Comparison of ENCODE assay signal across 18 cellular contexts in the genomic region with DNA sequence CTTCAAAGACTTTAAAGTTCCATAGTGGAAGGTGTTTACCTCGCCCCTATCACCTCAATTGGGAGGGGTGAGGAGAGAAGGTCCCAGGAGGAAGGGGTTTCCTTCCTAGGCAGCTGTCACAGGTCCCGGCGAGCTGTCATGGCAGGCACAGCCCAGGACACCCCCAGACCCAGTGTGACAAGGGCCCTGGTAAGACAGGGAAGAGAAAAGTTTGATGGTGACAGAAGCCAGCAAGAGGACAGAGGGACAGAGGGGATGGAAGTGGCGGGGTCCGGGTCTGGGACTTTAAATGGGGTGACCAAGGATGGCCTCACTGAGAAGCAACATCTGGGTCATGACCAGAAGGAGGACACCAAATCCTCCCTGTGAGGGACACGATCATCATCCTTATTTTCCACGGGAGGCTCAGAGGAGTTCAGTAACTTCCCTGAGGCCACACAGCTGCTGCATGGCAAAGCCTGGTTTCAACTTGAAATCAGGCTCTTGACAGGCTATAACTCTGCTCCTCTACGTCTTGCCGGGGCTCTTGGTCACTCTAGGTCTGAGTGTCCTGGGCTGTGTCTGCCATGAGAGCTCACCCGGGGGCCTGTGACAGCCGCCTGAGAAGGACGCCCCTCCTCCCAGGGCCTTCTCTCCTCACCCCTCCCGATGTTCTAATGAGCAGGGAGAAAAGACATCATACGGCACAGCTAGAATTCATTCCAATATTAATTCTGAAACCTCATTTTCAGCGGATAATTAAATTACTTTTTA.
DNase-seq lines count a peak whose midpoint lies in the region; ATAC-seq, FAIRE-seq and TF ChIP-seq lines count a peak whose summit lies in the region.
"Had no signal": no experiment of that assay in that cellular context is flagged by ENCODE, and none has a peak within 500 bp of the region (broad histone marks: within the 10 kb centered on the region; RNA-seq: fewer than 3 reads in every experiment).

No MANE protein-coding gene starts in this region.

- H3K9me3 ChIP-seq in A549 (peaks cover 9% of the 10 kb centered on the region; the same call in 2 of the 3 replicates), BLaER1 (no peaks in the 10 kb centered on the region), K562 (replicated peaks; ENCODE audit: control insufficient read depth, insufficient read depth, low read depth, low read length) (no peaks in the 10 kb centered on the region), osteoblast (ENCODE audit: low read depth, low read length) (no peaks in the 10 kb centered on the region)

- H3K4me3 ChIP-seq in A549, result no peak overlapping the region
- H3K4me3 ChIP-seq in BLaER1, result no peak overlapping the region
- no peak overlapping the region for H3K4me3 ChIP-seq in K562
- no peak overlapping the region for H3K4me3 ChIP-seq in osteoblast (ENCODE audit: insufficient read depth, low read length)
- H3K4me3 ChIP-seq: SJCRH30 had no signal

- POLR2A ChIA-PET in A549 (lab: Yijun Ruan, JAX), result no interaction called here
- POLR2A ChIA-PET in K562 (lab: Yijun Ruan, JAX), result no interaction called here

- TF ChIP-seq POLR2A in A549 (IDR thresholded peaks at IDR 0.05; ENCODE audit: low read length) (no peak), K562 (conservative IDR thresholded peaks at IDR 0.05) (no peak)

- FAIRE-seq in A549 (lab: Jason Lieb, UNC) (no peak), K562 (lab: Jason Lieb, UNC) (no peak)

- CTCF ChIA-PET in A549 (lab: Yijun Ruan, JAX), result interaction anchor here (0.9 to 1.2 kb wide), 2 partner anchors 15 kb away, joined by 4 to 6 read pairs; no protein-coding TSS in a partner anchor
- CTCF ChIA-PET in K562 (lab: Yijun Ruan, JAX; ENCODE audit: low intra/inter-chr PET ratio), result no interaction called here

- H3K9ac ChIP-seq in BLaER1 (no peak overlapping the region), K562 (ENCODE audit: insufficient read depth in 1 of 2, low read depth in 2 of 2, low read length in 2 of 2) (no peak overlapping the region)

- H2AFZ ChIP-seq in K562 (ENCODE audit: low read depth, low read length) (no peak overlapping the region), osteoblast (ENCODE audit: low read length) (no peak overlapping the region)

- H3K4me2 ChIP-seq in A549 (no peak overlapping the region), BLaER1 (peak overlapping the region; percentile 40), K562 (ENCODE audit: insufficient read depth, low read length) (no peak overlapping the region), osteoblast (ENCODE audit: insufficient read depth, low read length) (no peak overlapping the region)

- no peak for DNase-seq in A549 (ENCODE audit: low read depth in 1 of 2, low spot score in 1 of 2)
- no peak for DNase-seq in K562 (ENCODE audit: extremely low read depth in 1 of 4, low spot score in 3 of 4)
- peak; percentile 28 for DNase-seq in posterior vena cava (ENCODE audit: low spot score)
- no peak for DNase-seq in osteoblast (ENCODE audit: insufficient read length, low spot score, missing footprints)
- no peak for DNase-seq in stimulated activated CD8-positive, alpha-beta memory T cell treated with anti-CD3 and anti-CD28 coated beads, Interleukin-4, amount 100 ng/mL, for 48 hours
- DNase-seq in NCI-H2171 treated with DMSO at 0.1 percent for 48 hours (lab: John Stamatoyannopoulos, UW), result no peak
- DNase-seq: Calu3; CD4-positive, alpha-beta memory T cell; DMS79; H9; IMR-90; NCI-H187; NCI-H446; NCI-H748 treated with DMSO at 0.1 percent for 48 hours; OCI-M1 had no signal

- no TSS peak for BruUV-seq in K562 (replicated peaks; lab: Mats Ljungman, UMichigan)

- H4K20me1 ChIP-seq in BLaER1 (no peaks in the 10 kb centered on the region), K562 (replicated peaks; ENCODE audit: control insufficient read depth, insufficient read depth, low read length) (no peaks in the 10 kb centered on the region; the same call in 1 of the 2 replicates), osteoblast (ENCODE audit: insufficient read depth, low read length) (no peaks in the 10 kb centered on the region)

- 33% methylated on average over 15 of the region's 15 CpGs for WGBS in A549 (ENCODE audit: missing lambda C conversion rate)
- WGBS in K562 (ENCODE audit: insufficient coverage, low coverage, missing lambda C conversion rate), result 1% methylated on average over 15 of the region's 15 CpGs

- ATAC-seq in A549, result no peak
- ATAC-seq in K562, result no peak

- intact Hi-C loops in K562 (cut with micrococcal nuclease), result no loop called here
- intact Hi-C loops in posterior vena cava (cut with DNase I), result no loop called here

- H3K9me1 ChIP-seq in K562 (ENCODE audit: control insufficient read depth, insufficient read depth, low read length), result no peaks in the 10 kb centered on the region

- no peaks in the 10 kb centered on the region for H3K27me3 ChIP-seq in BLaER1
- H3K27me3 ChIP-seq in K562 (ENCODE audit: control insufficient read depth in 2 of 2, insufficient read depth in 2 of 2, low read length in 2 of 2), result peaks cover 8 to 53% of the 10 kb centered on the region in 2 experiments; a peak in 4 of 5 replicates
- H3K27me3 ChIP-seq in osteoblast (ENCODE audit: insufficient read depth, low read length), result peaks cover 16% of the 10 kb centered on the region
- H3K27me3 ChIP-seq: SJCRH30 had no signal

- no peak for TF ChIP-seq CTCF in A549 (IDR thresholded peaks at IDR 0.05)
- TF ChIP-seq CTCF in K562 (IDR thresholded peaks at IDR 0.05 in 2 of 3, conservative IDR thresholded peaks at IDR 0.05 in 1 of 3; ENCODE audit: insufficient read depth in 2 of 3, low read depth in 1 of 3, low read length in 3 of 3), result no peak
- TF ChIP-seq CTCF in osteoblast (IDR thresholded peaks at IDR 0.05; ENCODE audit: extremely low read depth, low read depth, low read length), result no peak

- in situ Hi-C loops in K562 (cut with MboI), result no loop called here

- no peaks in the 10 kb centered on the region for H3K4me1 ChIP-seq in A549
- peaks cover 53% of the 10 kb centered on the region for H3K4me1 ChIP-seq in BLaER1
- H3K4me1 ChIP-seq in K562 (replicated peaks in 1 of 2; ENCODE audit: control insufficient read depth in 2 of 2, insufficient read depth in 2 of 2, low read length in 2 of 2), result no peaks in the 10 kb centered on the region
- no peaks in the 10 kb centered on the region for H3K4me1 ChIP-seq in osteoblast (ENCODE audit: insufficient read depth, low read length)

- TF ChIP-seq EP300 in A549 (IDR thresholded peaks at IDR 0.05), result no peak
- TF ChIP-seq EP300 in K562 (IDR thresholded peaks at IDR 0.05; ENCODE audit: low read length), result no peak

- no peaks in the 10 kb centered on the region for H3K79me2 ChIP-seq in K562 (ENCODE audit: control insufficient read depth, insufficient read depth, low read length)
- no peaks in the 10 kb centered on the region for H3K79me2 ChIP-seq in osteoblast (ENCODE audit: insufficient read depth, low read length)

- H3K36me3 ChIP-seq in BLaER1, result no peaks in the 10 kb centered on the region
- no peaks in the 10 kb centered on the region for H3K36me3 ChIP-seq in K562 (ENCODE audit: control insufficient read depth, insufficient read depth, low read length)
- H3K36me3 ChIP-seq in osteoblast (ENCODE audit: insufficient read depth, low read length), result no peaks in the 10 kb centered on the region
- H3K36me3 ChIP-seq: SJCRH30 had no signal

- no peak for TF ChIP-seq RAD21 in A549 (conservative IDR thresholded peaks at IDR 0.05 in 1 of 2, IDR thresholded peaks at IDR 0.05 in 1 of 2)
- no peak for TF ChIP-seq RAD21 in K562 (CRISPR knock-in tag; conservative IDR thresholded peaks at IDR 0.05 in 1 of 2, IDR thresholded peaks at IDR 0.05 in 1 of 2)

- no peak overlapping the region for H3K27ac ChIP-seq in A549
- H3K27ac ChIP-seq in BLaER1, result no peak overlapping the region
- H3K27ac ChIP-seq in K562 (ENCODE audit: extremely low read depth, low read depth, low read length), result no peak overlapping the region
- no peak overlapping the region for H3K27ac ChIP-seq in osteoblast (ENCODE audit: low read depth, low read length)
- H3K27ac ChIP-seq: RWPE1, SJCRH30 had no signal

TF ChIP-seq in A549, 52 proteins besides CTCF, POLR2A, EP300 and RAD21:
- TF ChIP-seq HOXB13 (CRISPR knock-in tag; IDR thresholded peaks at IDR 0.05; ENCODE audit: low read depth) (no peak), EHMT2 (IDR thresholded peaks at IDR 0.05; ENCODE audit: low read depth) (no peak), HOXA7 (CRISPR knock-in tag; IDR thresholded peaks at IDR 0.05) (no peak), ZFP36 (IDR thresholded peaks at IDR 0.05; ENCODE audit: borderline replicate concordance, partially characterized antibody) (peak; percentile 6)

TF ChIP-seq in K562, 482 proteins besides CTCF, POLR2A, EP300 and RAD21:
- TF ChIP-seq ZFP36 (IDR thresholded peaks at IDR 0.05; ENCODE audit: low read depth, low read length, partially characterized antibody), result peak; percentile 32
- TF ChIP-seq, protein P1, sequence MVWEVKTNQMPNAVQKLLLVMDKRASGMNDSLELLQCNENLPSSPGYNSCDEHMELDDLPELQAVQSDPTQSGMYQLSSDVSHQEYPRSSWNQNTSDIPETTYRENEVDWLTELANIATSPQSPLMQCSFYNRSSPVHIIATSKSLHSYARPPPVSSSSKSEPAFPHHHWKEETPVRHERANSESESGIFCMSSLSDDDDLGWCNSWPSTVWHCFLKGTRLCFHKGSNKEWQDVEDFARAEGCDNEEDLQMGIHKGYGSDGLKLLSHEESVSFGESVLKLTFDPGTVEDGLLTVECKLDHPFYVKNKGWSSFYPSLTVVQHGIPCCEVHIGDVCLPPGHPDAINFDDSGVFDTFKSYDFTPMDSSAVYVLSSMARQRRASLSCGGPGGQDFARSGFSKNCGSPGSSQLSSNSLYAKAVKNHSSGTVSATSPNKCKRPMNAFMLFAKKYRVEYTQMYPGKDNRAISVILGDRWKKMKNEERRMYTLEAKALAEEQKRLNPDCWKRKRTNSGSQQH (CRISPR knock-in tag; IDR thresholded peaks at IDR 0.05), result no peak

Comparison
In these comparisons a context has a peak if more than half of its experiments do, and no peak if none do; other contexts are left out.
1. Of the 35 proteins assayed by ChIP-seq in both K562 and A549: peak only in K562: none; only in A549: none; in both: ZFP36; in neither: 34.